In genomic region chr20:9218412-9219001, GRCh38 we compare ENCODE assay signal across 12 cellular contexts.
DNase-seq lines count a peak whose midpoint lies in the region; ATAC-seq and TF ChIP-seq lines count a peak whose summit lies in the region.
"Had no signal": no experiment of that assay in that cellular context is flagged by ENCODE, and none has a peak within 500 bp of the region (broad histone marks: within the 10 kb centered on the region; RNA-seq: fewer than 3 reads in every experiment).

No MANE protein-coding gene starts in this region.

- H3K9me3 Mint-ChIP-seq in activated CD8-positive, alpha-beta memory T cell treated with anti-CD3 and anti-CD28 coated beads, Interleukin-2, amount 10 ng/mL, durations not matched to agents 7 days and 5 days (ENCODE audit: low read depth) = peaks cover 5% of the 10 kb centered on the region
- H3K9me3 Mint-ChIP-seq: activated B cell treated with CpG ODN at 0.5 μM for 24 hours had no signal

- CTCF ChIA-PET in activated CD8-positive, alpha-beta memory T cell treated with anti-CD3 and anti-CD28 coated beads, Interleukin-2, amount 10 ng/mL, durations not matched to agents 7 days and 5 days (lab: Charles Lee) = no interaction called here

- no peaks in the 10 kb centered on the region for H3K27me3 ChIP-seq in body of pancreas
- H3K27me3 ChIP-seq in aorta (ENCODE audit: control insufficient read depth in 1 of 2, insufficient read depth in 2 of 2, low read length in 1 of 2) = no peaks in the 10 kb centered on the region

- H3K27ac Mint-ChIP-seq in activated CD8-positive, alpha-beta memory T cell treated with anti-CD3 and anti-CD28 coated beads, Interleukin-2, amount 10 ng/mL, durations not matched to agents 7 days and 5 days = no peak overlapping the region
- H3K27ac Mint-ChIP-seq: activated B cell treated with CpG ODN at 0.5 μM for 24 hours had no signal

- H3K27ac ChIP-seq in body of pancreas (no peak overlapping the region), aorta (ENCODE audit: low read depth in 1 of 2, low read length in 2 of 2) (no peak overlapping the region)
- H3K27ac ChIP-seq: parathyroid adenoma had no signal

- TF ChIP-seq CTCF in body of pancreas (IDR thresholded peaks at IDR 0.05) = no peak

- no peak overlapping the region for H3K4me3 ChIP-seq in body of pancreas
- H3K4me3 ChIP-seq in aorta (ENCODE audit: low read length in 2 of 2) = no peak overlapping the region

- no peak for DNase-seq in Right ventricle myocardium inferior (ENCODE audit: missing footprints)
- no peak for DNase-seq in cardiac septum (ENCODE audit: low spot score)
- DNase-seq in body of pancreas = no peak
- DNase-seq in kidney tubule cell (ENCODE audit: low spot score) = peak; percentile 24
- DNase-seq in aorta = no peak
- no peak for DNase-seq in activated CD8-positive, alpha-beta memory T cell treated with anti-CD3 and anti-CD28 coated beads, Interleukin-2, amount 10 ng/mL, durations not matched to agents 7 days and 5 days
- DNase-seq: activated B cell treated with CpG ODN at 0.5 μM for 24 hours, GDM1, substantia nigra had no signal

- no peaks in the 10 kb centered on the region for H3K36me3 ChIP-seq in body of pancreas (replicated peaks in 1 of 2; ENCODE audit: insufficient read depth in 1 of 2, low read depth in 2 of 2)
- no peaks in the 10 kb centered on the region for H3K36me3 ChIP-seq in aorta (ENCODE audit: control insufficient read depth in 1 of 2, insufficient read depth in 2 of 2, low read length in 1 of 2)

- intact Hi-C loops in Right ventricle myocardium inferior (cut with DNase I) (no loop called here), cardiac septum (cut with DNase I) (no loop called here), body of pancreas (cut with DNase I) (no loop called here), aorta (cut with DNase I) (no loop called here)

- H3K9me3 ChIP-seq in body of pancreas (no peaks in the 10 kb centered on the region), aorta (ENCODE audit: control insufficient read depth, low read length) (no peaks in the 10 kb centered on the region)

- H3K4me1 Mint-ChIP-seq in activated CD8-positive, alpha-beta memory T cell treated with anti-CD3 and anti-CD28 coated beads, Interleukin-2, amount 10 ng/mL, durations not matched to agents 7 days and 5 days = no peaks in the 10 kb centered on the region

- H3K36me3 Mint-ChIP-seq in activated CD8-positive, alpha-beta memory T cell treated with anti-CD3 and anti-CD28 coated beads, Interleukin-2, amount 10 ng/mL, durations not matched to agents 7 days and 5 days = no peaks in the 10 kb centered on the region

- H3K4me3 Mint-ChIP-seq in activated CD8-positive, alpha-beta memory T cell treated with anti-CD3 and anti-CD28 coated beads, Interleukin-2, amount 10 ng/mL, durations not matched to agents 7 days and 5 days = no peak overlapping the region
- H3K4me3 Mint-ChIP-seq: activated B cell treated with CpG ODN at 0.5 μM for 24 hours had no signal

- H3K4me1 ChIP-seq in body of pancreas (no peaks in the 10 kb centered on the region), aorta (ENCODE audit: control insufficient read depth in 1 of 2, insufficient read depth in 2 of 2, low read length in 2 of 2) (peaks cover 0 to 3% of the 10 kb centered on the region in 2 donors)
- H3K4me1 ChIP-seq: parathyroid adenoma had no signal

- no peaks in the 10 kb centered on the region for H3K27me3 Mint-ChIP-seq in activated CD8-positive, alpha-beta memory T cell treated with anti-CD3 and anti-CD28 coated beads, Interleukin-2, amount 10 ng/mL, durations not matched to agents 7 days and 5 days
- H3K27me3 Mint-ChIP-seq: activated B cell treated with CpG ODN at 0.5 μM for 24 hours had no signal

- WGBS in body of pancreas, 2 donors = 68 to 76% methylated on average over 7 of the region's 7 CpGs
- WGBS in aorta, 2 donors = 62 to 63% methylated on average over 7 of the region's 7 CpGs

- peak; percentile 78 for ATAC-seq in Right ventricle myocardium inferior
- peak; percentile 40 for ATAC-seq in body of pancreas
- peak; percentile 49 for ATAC-seq in aorta (ENCODE audit: low FRiP score)
- ATAC-seq in activated CD8-positive, alpha-beta memory T cell treated with anti-CD3 and anti-CD28 coated beads, Interleukin-2, amount 10 ng/mL, durations not matched to agents 7 days and 5 days = no peak
- ATAC-seq in GM18858 (IDR thresholded peaks at IDR 0.05; ENCODE audit: unreplicated experiment) = no peak
- ATAC-seq in HG03460 (IDR thresholded peaks at IDR 0.05; ENCODE audit: unreplicated experiment) = no peak

- no peak for TF ChIP-seq POLR2A in body of pancreas (IDR thresholded peaks at IDR 0.05)

Comparison
In these comparisons a context has a peak if more than half of its experiments do, and no peak if none do; other contexts are left out.
1. ATAC-seq: peak in Right ventricle myocardium inferior (single experiment), body of pancreas (single experiment) and aorta (single experiment); none in activated CD8-positive, alpha-beta memory T cell treated with anti-CD3 and anti-CD28 coated beads, Interleukin-2, amount 10 ng/mL, durations not matched to agents 7 days and 5 days (single experiment), GM18858 (single experiment) and HG03460 (single experiment).